ENCODE assay signal across 1 cellular context in genomic region chr22:26483439-26484359, GRCh38.
A peak's percentile ranks its signal among the peaks of the same experiment; 100 is the strongest.
TF ChIP-seq lines count a peak whose summit lies in the region.

TSS of gene HPS4 (minus strand) at chr22:26483783. CDS start at chr22:26481762, 2,021 bp downstream.
TSS of gene SRRD (plus strand) at chr22:26483877. CDS start at chr22:26483891, 14 bp downstream.

TF ChIP-seq in K562, 482 proteins besides CTCF, POLR2A, EP300 and RAD21 (continued from another document and continues in another):
- TF ChIP-seq, protein P1, sequence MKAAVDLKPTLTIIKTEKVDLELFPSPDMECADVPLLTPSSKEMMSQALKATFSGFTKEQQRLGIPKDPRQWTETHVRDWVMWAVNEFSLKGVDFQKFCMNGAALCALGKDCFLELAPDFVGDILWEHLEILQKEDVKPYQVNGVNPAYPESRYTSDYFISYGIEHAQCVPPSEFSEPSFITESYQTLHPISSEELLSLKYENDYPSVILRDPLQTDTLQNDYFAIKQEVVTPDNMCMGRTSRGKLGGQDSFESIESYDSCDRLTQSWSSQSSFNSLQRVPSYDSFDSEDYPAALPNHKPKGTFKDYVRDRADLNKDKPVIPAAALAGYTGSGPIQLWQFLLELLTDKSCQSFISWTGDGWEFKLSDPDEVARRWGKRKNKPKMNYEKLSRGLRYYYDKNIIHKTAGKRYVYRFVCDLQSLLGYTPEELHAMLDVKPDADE (conservative IDR thresholded peaks at IDR 0.05; ENCODE audit: control insufficient read depth, low read depth, low read length), result peak; percentile 72
- TF ChIP-seq CREM (IDR thresholded peaks at IDR 0.05; ENCODE audit: low read depth) (peak; percentile 99), HDAC3 (IDR thresholded peaks at IDR 0.05; ENCODE audit: borderline replicate concordance, partially characterized antibody) (no peak), SAP30 (IDR thresholded peaks at IDR 0.05; ENCODE audit: borderline replicate concordance, insufficient read depth, low read depth, low read length, poor library complexity, severe bottlenecking) (no peak), PML (IDR thresholded peaks at IDR 0.05; ENCODE audit: low read length) (no peak; the same call in 1 of the 2 replicates), SRF (CRISPR knock-in tag; IDR thresholded peaks at IDR 0.05) (no peak), SPI1 (IDR thresholded peaks at IDR 0.05; ENCODE audit: borderline replicate concordance, low read depth, low read length) (no peak), ZNF324 (CRISPR knock-in tag; IDR thresholded peaks at IDR 0.05) (no peak), MBD2 (IDR thresholded peaks at IDR 0.05; ENCODE audit: borderline replicate concordance, low read depth) (no peak; the same call in 1 of the 2 replicates), ZBTB34 (CRISPR knock-in tag; IDR thresholded peaks at IDR 0.05) (no peak), U2AF2 (optimal IDR thresholded peaks at IDR 0.05; ENCODE audit: low read depth, low read length) (no peak), ELF2 (CRISPR knock-in tag; IDR thresholded peaks at IDR 0.05) (no peak), ZNF436 (CRISPR knock-in tag; IDR thresholded peaks at IDR 0.05) (peak; percentile 67; the same call in 1 of the 2 replicates), ZNF134 (CRISPR knock-in tag; conservative IDR thresholded peaks at IDR 0.05) (no peak), FOXP1 (CRISPR knock-in tag; IDR thresholded peaks at IDR 0.05) (no peak), FOS (IDR thresholded peaks at IDR 0.05; ENCODE audit: extremely low read depth, insufficient read length) (no peak), ZNF431 (CRISPR knock-in tag; IDR thresholded peaks at IDR 0.05) (no peak), VEZF1 (CRISPR knock-in tag; IDR thresholded peaks at IDR 0.05) (peak; percentile 93), HDAC6 (IDR thresholded peaks at IDR 0.05; ENCODE audit: low read depth, low read length) (no peak), THRB (CRISPR knock-in tag; conservative IDR thresholded peaks at IDR 0.05) (no peak), PPARD (CRISPR knock-in tag; IDR thresholded peaks at IDR 0.05) (no peak), SMARCA4 (IDR thresholded peaks at IDR 0.05) (no peak), HOXB6 (CRISPR knock-in tag; IDR thresholded peaks at IDR 0.05; ENCODE audit: borderline replicate concordance) (no peak), MTA1 (IDR thresholded peaks at IDR 0.05; ENCODE audit: borderline replicate concordance) (peak; percentile 98), STAT5B (CRISPR knock-in tag; IDR thresholded peaks at IDR 0.05) (no peak), NR4A1 (CRISPR knock-in tag; IDR thresholded peaks at IDR 0.05) (no peak), NR4A1 (tag; IDR thresholded peaks at IDR 0.05) (no peak), GABPA (tag; conservative IDR thresholded peaks at IDR 0.05; ENCODE audit: low read depth) (peak; percentile 37; the same call in 1 of the 2 replicates), TEAD2 (tag; IDR thresholded peaks at IDR 0.05) (no peak), ZNF133 (CRISPR knock-in tag; IDR thresholded peaks at IDR 0.05) (no peak), MITF (IDR thresholded peaks at IDR 0.05) (peak; percentile 91), POLR2AphosphoS5 (IDR thresholded peaks at IDR 0.05; ENCODE audit: control insufficient read depth, insufficient read depth, low read depth, low read length) (no peak; the same call in 1 of the 2 replicates), NFE2 (IDR thresholded peaks at IDR 0.05; ENCODE audit: low read depth) (0 out of 2 replicates have a peak, but pooled peaks have one; percentile 11), ZNF586 (CRISPR knock-in tag; conservative IDR thresholded peaks at IDR 0.05) (no peak), CBX3 (IDR thresholded peaks at IDR 0.05; ENCODE audit: borderline replicate concordance in 1 of 2, low read length in 2 of 2) (peak in 1 of 2 experiments; percentile 53; a peak in 1 of 3 replicates), RBM25 (IDR thresholded peaks at IDR 0.05; ENCODE audit: low read depth, low read length, severe bottlenecking) (peak; percentile 88), PHB2 (IDR thresholded peaks at IDR 0.05; ENCODE audit: low read depth) (no peak), TRIM28 (IDR thresholded peaks at IDR 0.05) (no peak), ZNF197 (CRISPR knock-in tag; IDR thresholded peaks at IDR 0.05; ENCODE audit: low read depth) (no peak), NFIX (CRISPR knock-in tag; IDR thresholded peaks at IDR 0.05; ENCODE audit: low read depth) (no peak), ZNF140 (CRISPR knock-in tag; IDR thresholded peaks at IDR 0.05) (no peak), ZNF121 (CRISPR knock-in tag; conservative IDR thresholded peaks at IDR 0.05) (no peak), ZNF644 (tag; IDR thresholded peaks at IDR 0.05; ENCODE audit: low read depth) (no peak), MAFF (IDR thresholded peaks at IDR 0.05; ENCODE audit: low read length) (no peak), HBP1 (CRISPR knock-in tag; IDR thresholded peaks at IDR 0.05) (no peak), ZBTB43 (CRISPR knock-in tag; IDR thresholded peaks at IDR 0.05) (no peak), ASH1L (IDR thresholded peaks at IDR 0.05; ENCODE audit: borderline replicate concordance, low read depth, partially characterized antibody) (no peak)
- TF ChIP-seq, protein P2, sequence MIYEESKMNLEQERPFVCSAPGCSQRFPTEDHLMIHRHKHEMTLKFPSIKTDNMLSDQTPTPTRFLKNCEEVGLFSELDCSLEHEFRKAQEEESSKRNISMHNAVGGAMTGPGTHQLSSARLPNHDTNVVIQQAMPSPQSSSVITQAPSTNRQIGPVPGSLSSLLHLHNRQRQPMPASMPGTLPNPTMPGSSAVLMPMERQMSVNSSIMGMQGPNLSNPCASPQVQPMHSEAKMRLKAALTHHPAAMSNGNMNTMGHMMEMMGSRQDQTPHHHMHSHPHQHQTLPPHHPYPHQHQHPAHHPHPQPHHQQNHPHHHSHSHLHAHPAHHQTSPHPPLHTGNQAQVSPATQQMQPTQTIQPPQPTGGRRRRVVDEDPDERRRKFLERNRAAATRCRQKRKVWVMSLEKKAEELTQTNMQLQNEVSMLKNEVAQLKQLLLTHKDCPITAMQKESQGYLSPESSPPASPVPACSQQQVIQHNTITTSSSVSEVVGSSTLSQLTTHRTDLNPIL (CRISPR knock-in tag; IDR thresholded peaks at IDR 0.05), result no peak
- TF ChIP-seq, protein P3, sequence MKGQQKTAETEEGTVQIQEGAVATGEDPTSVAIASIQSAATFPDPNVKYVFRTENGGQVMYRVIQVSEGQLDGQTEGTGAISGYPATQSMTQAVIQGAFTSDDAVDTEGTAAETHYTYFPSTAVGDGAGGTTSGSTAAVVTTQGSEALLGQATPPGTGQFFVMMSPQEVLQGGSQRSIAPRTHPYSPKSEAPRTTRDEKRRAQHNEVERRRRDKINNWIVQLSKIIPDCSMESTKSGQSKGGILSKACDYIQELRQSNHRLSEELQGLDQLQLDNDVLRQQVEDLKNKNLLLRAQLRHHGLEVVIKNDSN (CRISPR knock-in tag; IDR thresholded peaks at IDR 0.05), result peak; percentile 88
- TF ChIP-seq, protein P4, sequence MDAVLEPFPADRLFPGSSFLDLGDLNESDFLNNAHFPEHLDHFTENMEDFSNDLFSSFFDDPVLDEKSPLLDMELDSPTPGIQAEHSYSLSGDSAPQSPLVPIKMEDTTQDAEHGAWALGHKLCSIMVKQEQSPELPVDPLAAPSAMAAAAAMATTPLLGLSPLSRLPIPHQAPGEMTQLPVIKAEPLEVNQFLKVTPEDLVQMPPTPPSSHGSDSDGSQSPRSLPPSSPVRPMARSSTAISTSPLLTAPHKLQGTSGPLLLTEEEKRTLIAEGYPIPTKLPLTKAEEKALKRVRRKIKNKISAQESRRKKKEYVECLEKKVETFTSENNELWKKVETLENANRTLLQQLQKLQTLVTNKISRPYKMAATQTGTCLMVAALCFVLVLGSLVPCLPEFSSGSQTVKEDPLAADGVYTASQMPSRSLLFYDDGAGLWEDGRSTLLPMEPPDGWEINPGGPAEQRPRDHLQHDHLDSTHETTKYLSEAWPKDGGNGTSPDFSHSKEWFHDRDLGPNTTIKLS (IDR thresholded peaks at IDR 0.05; ENCODE audit: borderline replicate concordance, low read depth), result no peak; the same call in 1 of the 2 replicates
- TF ChIP-seq, protein P5, sequence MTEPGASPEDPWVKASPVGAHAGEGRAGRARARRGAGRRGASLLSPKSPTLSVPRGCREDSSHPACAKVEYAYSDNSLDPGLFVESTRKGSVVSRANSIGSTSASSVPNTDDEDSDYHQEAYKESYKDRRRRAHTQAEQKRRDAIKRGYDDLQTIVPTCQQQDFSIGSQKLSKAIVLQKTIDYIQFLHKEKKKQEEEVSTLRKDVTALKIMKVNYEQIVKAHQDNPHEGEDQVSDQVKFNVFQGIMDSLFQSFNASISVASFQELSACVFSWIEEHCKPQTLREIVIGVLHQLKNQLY (CRISPR knock-in tag; conservative IDR thresholded peaks at IDR 0.05), result no peak
- TF ChIP-seq, protein P6, sequence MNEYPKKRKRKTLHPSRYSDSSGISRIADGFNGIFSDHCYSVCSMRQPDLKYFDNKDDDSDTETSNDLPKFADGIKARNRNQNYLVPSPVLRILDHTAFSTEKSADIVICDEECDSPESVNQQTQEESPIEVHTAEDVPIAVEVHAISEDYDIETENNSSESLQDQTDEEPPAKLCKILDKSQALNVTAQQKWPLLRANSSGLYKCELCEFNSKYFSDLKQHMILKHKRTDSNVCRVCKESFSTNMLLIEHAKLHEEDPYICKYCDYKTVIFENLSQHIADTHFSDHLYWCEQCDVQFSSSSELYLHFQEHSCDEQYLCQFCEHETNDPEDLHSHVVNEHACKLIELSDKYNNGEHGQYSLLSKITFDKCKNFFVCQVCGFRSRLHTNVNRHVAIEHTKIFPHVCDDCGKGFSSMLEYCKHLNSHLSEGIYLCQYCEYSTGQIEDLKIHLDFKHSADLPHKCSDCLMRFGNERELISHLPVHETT (CRISPR knock-in tag; conservative IDR thresholded peaks at IDR 0.05 in 1 of 2, IDR thresholded peaks at IDR 0.05 in 1 of 2), result peak in 1 of 2 experiments; percentile 97; a peak in 2 of 4 replicates
